In genomic region chr4:177444911-177445736, GRCh38 we compare ENCODE assay signal across 16 cellular contexts. TPM values are rescaled to one million over a fixed set of nuclear protein-coding genes. Genes with fewer than 3 reads are reported as not detected.
DNase-seq lines count a peak whose midpoint lies in the region; ATAC-seq and TF ChIP-seq lines count a peak whose summit lies in the region.
"Had no signal": no experiment of that assay in that cellular context is flagged by ENCODE, and none has a peak within 500 bp of the region (broad histone marks: within the 10 kb centered on the region; RNA-seq: fewer than 3 reads in every experiment).

No MANE protein-coding gene starts in this region.

- no peaks in the 10 kb centered on the region for H3K9me3 ChIP-seq in SK-N-SH

- H3K4me3 Mint-ChIP-seq in chondrocyte (ENCODE audit: unreplicated experiment): peak overlapping the region; percentile 66
- peak overlapping the region; percentile 7 for H3K4me3 Mint-ChIP-seq in neural crest cell

- H3K27ac Mint-ChIP-seq in chondrocyte (ENCODE audit: unreplicated experiment) (peak overlapping the region; percentile 9), neural crest cell (ENCODE audit: unreplicated experiment) (no peak overlapping the region)

- H2AFZ ChIP-seq in SK-N-SH (ENCODE audit: low read depth): no peak overlapping the region

- H3K27me3 Mint-ChIP-seq in chondrocyte (ENCODE audit: low read depth) (no peaks in the 10 kb centered on the region), neural crest cell (ENCODE audit: low read depth) (no peaks in the 10 kb centered on the region)

- no peaks in the 10 kb centered on the region for H3K36me3 ChIP-seq in SK-N-SH (replicated peaks in 1 of 2; ENCODE audit: control insufficient read depth in 1 of 2, insufficient read depth in 2 of 2, low read length in 1 of 2)

- H3K9me3 Mint-ChIP-seq in chondrocyte (ENCODE audit: low read depth) (no peaks in the 10 kb centered on the region), neural crest cell (no peaks in the 10 kb centered on the region)

- DNase-seq in ELF-1 (ENCODE audit: low read depth, low spot score): peak; percentile 90
- DNase-seq in NCI-H1930 (lab: John Stamatoyannopoulos, UW): peak; percentile 20
- DNase-seq in chondrocyte (ENCODE audit: low spot score): no peak
- DNase-seq in neural crest cell (ENCODE audit: low read depth, low spot score): no peak
- no peak for DNase-seq in NCI-H2171 (lab: John Stamatoyannopoulos, UW)
- no peak for DNase-seq in stimulated activated CD4-positive, alpha-beta T cell treated with anti-CD3 and anti-CD28 coated beads, Interleukin-15, amount 100 ng/mL, for 24 hours
- DNase-seq in SK-N-SH: no peak
- DNase-seq: activated CD4-positive, alpha-beta T cell treated with anti-CD3 and anti-CD28 coated beads for 1 hour; activated T-cell treated with anti-CD3 and anti-CD28 coated beads, Interleukin-2, amount 50 U/mL, for 48 hours; effector CD4-positive, alpha-beta T cell; GDM1; GOT3; MM.1S; PC-3 had no signal

- no peak for ATAC-seq in HG02610 (IDR thresholded peaks at IDR 0.05; ENCODE audit: unreplicated experiment)
- ATAC-seq: PC-3 had no signal

- H3K4me1 Mint-ChIP-seq in chondrocyte (ENCODE audit: low read depth) (peaks cover 30% of the 10 kb centered on the region), neural crest cell (peaks cover 29% of the 10 kb centered on the region)

- H3K36me3 Mint-ChIP-seq in chondrocyte (ENCODE audit: low read depth): no peaks in the 10 kb centered on the region
- H3K36me3 Mint-ChIP-seq in neural crest cell (ENCODE audit: low read depth): no peaks in the 10 kb centered on the region

- no peak overlapping the region for H3K4me3 ChIP-seq in SK-N-SH (ENCODE audit: low read depth in 2 of 2, low read length in 1 of 2)

- peaks cover 13 to 15% of the 10 kb centered on the region in 2 experiments for H3K4me1 ChIP-seq in SK-N-SH (ENCODE audit: control insufficient read depth in 1 of 2, insufficient read depth in 2 of 2, low read depth in 1 of 2, low read length in 1 of 2)

- CTCF ChIA-PET in SK-N-SH (lab: Yijun Ruan, JAX): no interaction called here

- H3K4me2 ChIP-seq in SK-N-SH: no peak overlapping the region

- H3F3A ChIP-seq in SK-N-SH (replicated peaks; ENCODE audit: insufficient read depth): peaks cover 28% of the 10 kb centered on the region

- no peaks in the 10 kb centered on the region for H4K20me1 ChIP-seq in SK-N-SH (ENCODE audit: insufficient read depth)

- H3K27me3 ChIP-seq in SK-N-SH (ENCODE audit: insufficient read depth): no peaks in the 10 kb centered on the region

- no peaks in the 10 kb centered on the region for H3K9me2 ChIP-seq in SK-N-SH

- no peak for TF ChIP-seq CTCF in chondrocyte (IDR thresholded peaks at IDR 0.05)
- TF ChIP-seq CTCF in neural crest cell (conservative IDR thresholded peaks at IDR 0.05): no peak
- no peak for TF ChIP-seq CTCF in SK-N-SH (IDR thresholded peaks at IDR 0.05)

- H3K79me2 ChIP-seq in SK-N-SH (ENCODE audit: insufficient read depth): no peaks in the 10 kb centered on the region

- TF ChIP-seq EP300 in SK-N-SH (IDR thresholded peaks at IDR 0.05; ENCODE audit: borderline replicate concordance in 1 of 2, low read depth in 1 of 2, low read length in 1 of 2): no peak

- WGBS in SK-N-SH (ENCODE audit: low lambda C conversion rate): 93% methylated on average over 23 of the region's 26 CpGs

- H3K27ac ChIP-seq in SK-N-SH (ENCODE audit: low read depth in 2 of 2, low read length in 1 of 2): no peak overlapping the region
- H3K27ac ChIP-seq: C4-2B had no signal

- no peak for TF ChIP-seq RAD21 in SK-N-SH (IDR thresholded peaks at IDR 0.05; ENCODE audit: low read length)

- H3K9ac ChIP-seq in SK-N-SH: no peak overlapping the region

- POLR2A ChIA-PET in SK-N-SH (lab: Yijun Ruan, JAX): no interaction called here

TF ChIP-seq in SK-N-SH, 30 proteins besides CTCF, POLR2A, EP300 and RAD21 (continues in another document):
- TF ChIP-seq POLR2AphosphoS5 (IDR thresholded peaks at IDR 0.05; ENCODE audit: low read depth, low read length) (no peak), TCF12 (IDR thresholded peaks at IDR 0.05) (no peak), NRF1 (IDR thresholded peaks at IDR 0.05; ENCODE audit: low read depth, low read length) (no peak), ZBTB33 (IDR thresholded peaks at IDR 0.05; ENCODE audit: borderline replicate concordance, low read depth) (no peak), MXI1 (IDR thresholded peaks at IDR 0.05; ENCODE audit: low read depth, low read length) (no peak), FOXM1 (IDR thresholded peaks at IDR 0.05; ENCODE audit: low read depth) (no peak), JUND (IDR thresholded peaks at IDR 0.05) (no peak), RFX5 (IDR thresholded peaks at IDR 0.05; ENCODE audit: low read length) (no peak), REST (IDR thresholded peaks at IDR 0.05; ENCODE audit: low read depth, low read length) (no peak), USF1 (IDR thresholded peaks at IDR 0.05; ENCODE audit: borderline replicate concordance, low read depth) (no peak), CHD2 (IDR thresholded peaks at IDR 0.05; ENCODE audit: low read length, partially characterized antibody) (no peak), TAF1 (IDR thresholded peaks at IDR 0.05; ENCODE audit: borderline replicate concordance, low read depth, low read length) (no peak), PBX3 (IDR thresholded peaks at IDR 0.05) (no peak), GABPA (IDR thresholded peaks at IDR 0.05; ENCODE audit: low read depth) (no peak), USF2 (IDR thresholded peaks at IDR 0.05; ENCODE audit: borderline replicate concordance, low read depth, low read length) (no peak)

RNA-seq across cellular contexts. Expression of gene AGA, which starts 2.9 kb away (rescaled TPM):
- 26.2 to 28.0 TPM (median 26.2 TPM) in 3 replicates for total RNA-seq in chondrocyte
- total RNA-seq in neural crest cell: 12.3 and 12.8 TPM in 2 replicates
- polyA plus RNA-seq in SK-N-SH (2012; rRNA removed): 36.8 and 41.7 TPM in 2 replicates
- 40.6 and 43.8 TPM in 2 replicates for polyA plus RNA-seq in SK-N-SH (2012; cell fraction: cytosol; rRNA removed)
- 27.7 and 37.2 TPM in 2 replicates for polyA plus RNA-seq in SK-N-SH (2012; cell fraction: nucleus; rRNA removed)

Comparison
In these comparisons a context has a peak if more than half of its experiments do, and no peak if none do; other contexts are left out.
1. DNase-seq: peak in ELF-1 (single experiment) and NCI-H1930 (2 of 2); none in chondrocyte (single experiment), neural crest cell (single experiment), NCI-H2171 (single experiment), stimulated activated CD4-positive, alpha-beta T cell treated with anti-CD3 and anti-CD28 coated beads, Interleukin-15, amount 100 ng/mL, for 24 hours (single experiment) and SK-N-SH (single experiment).